23 cellular contexts compared by ENCODE assay signal in the genomic region with DNA sequence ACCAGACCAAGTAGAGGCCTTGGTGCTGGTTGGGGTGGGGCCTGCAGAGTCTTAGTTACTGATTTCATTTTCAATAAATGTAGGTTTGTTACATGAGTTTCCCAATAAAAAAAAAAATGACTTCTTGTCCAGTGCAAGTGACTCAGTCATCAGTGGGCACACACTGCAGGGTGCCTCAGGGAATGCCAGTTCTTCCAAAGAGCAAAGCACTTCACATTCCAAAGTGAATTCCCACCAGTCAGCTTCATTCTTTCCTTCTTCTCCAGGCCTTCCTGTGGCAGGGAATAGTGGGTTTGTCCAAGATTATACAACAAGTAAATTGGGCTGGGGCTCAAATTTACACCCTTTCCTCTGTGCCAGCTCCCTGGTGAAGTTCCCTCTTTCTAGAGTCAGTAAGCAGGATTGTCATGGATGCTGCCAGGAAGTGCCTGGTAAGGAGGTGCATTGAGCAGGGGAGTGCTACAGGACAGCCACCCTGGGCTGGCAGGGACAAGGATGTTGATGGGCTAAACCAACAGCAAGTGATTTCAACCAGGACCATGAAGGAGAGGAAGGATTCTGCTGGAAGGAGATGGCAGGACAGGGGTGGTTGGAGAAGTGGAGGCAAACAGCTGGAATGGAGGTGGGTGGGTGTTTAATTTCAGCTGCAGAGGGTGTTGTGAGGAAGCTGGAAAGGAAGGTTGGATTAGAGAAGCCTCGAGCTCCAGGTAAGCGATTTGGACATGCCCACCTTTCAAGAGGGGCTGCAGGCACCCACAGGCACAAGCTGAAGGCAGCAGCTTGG. TPM values are rescaled to one million over a fixed set of nuclear protein-coding genes. Genes with fewer than 3 reads are reported as not detected.
DNase-seq lines count a peak whose midpoint lies in the region; ATAC-seq and TF ChIP-seq lines count a peak whose summit lies in the region.
"Had no signal": no experiment of that assay in that cellular context is flagged by ENCODE, and none has a peak within 500 bp of the region (broad histone marks: within the 10 kb centered on the region; RNA-seq: fewer than 3 reads in every experiment).

No MANE protein-coding gene starts in this region.

- no TSS peak for BruUV-seq in Calu3 (replicated peaks; lab: Mats Ljungman, UMichigan)

- no peak for DNase-seq in CD4-positive, alpha-beta T cell
- DNase-seq in Calu3 (no peak), neural crest cell (ENCODE audit: low read depth, low spot score) (no peak), NCI-H526 (lab: John Stamatoyannopoulos, UW) (no peak), G401 (ENCODE audit: low spot score) (no peak)
- DNase-seq in activated CD8-positive, alpha-beta memory T cell treated with anti-CD3 and anti-CD28 coated beads, Interleukin-2, amount 50 U/mL, for 48 hours, result peak; percentile 44
- DNase-seq: activated CD4-positive, alpha-beta T cell treated with anti-CD3 and anti-CD28 coated beads, Interleukin-2, amount 10 ng/mL, durations not matched to agents 24 days and 14 days; activated gamma-delta T cell; effector CD4-positive, alpha-beta T cell; left ventricle myocardium inferior; naive thymus-derived CD8-positive, alpha-beta T cell; NCI-H1048; NCI-H1694; NCI-H446 treated with DMSO at 0.1 percent for 48 hours; ovary; T-helper 9 cell had no signal

- in situ Hi-C loops in G401 (cut with HindIII; ENCODE audit: low sequenced_read_pairs), result no loop called here

- H3K9me3 Mint-ChIP-seq in CD4-positive, alpha-beta T cell, result no peaks in the 10 kb centered on the region
- no peaks in the 10 kb centered on the region for H3K9me3 Mint-ChIP-seq in Calu3 (ENCODE audit: low read depth, unreplicated experiment)
- no peaks in the 10 kb centered on the region for H3K9me3 Mint-ChIP-seq in neural crest cell
- H3K9me3 Mint-ChIP-seq: activated CD4-positive, alpha-beta T cell treated with anti-CD3 and anti-CD28 coated beads, Interleukin-2, amount 10 ng/mL, durations not matched to agents 24 days and 14 days; brain; mesothelial cell of epicardium had no signal

- H3K27ac Mint-ChIP-seq in CD4-positive, alpha-beta T cell, result no peak overlapping the region
- H3K27ac Mint-ChIP-seq in Calu3 (ENCODE audit: unreplicated experiment) (peak overlapping the region; percentile 71), neural crest cell (ENCODE audit: unreplicated experiment) (no peak overlapping the region)
- H3K27ac Mint-ChIP-seq: activated CD4-positive, alpha-beta T cell treated with anti-CD3 and anti-CD28 coated beads, Interleukin-2, amount 10 ng/mL, durations not matched to agents 24 days and 14 days; mesothelial cell of epicardium had no signal

- no peaks in the 10 kb centered on the region for H3K27me3 ChIP-seq in CD4-positive, alpha-beta T cell (ENCODE audit: control insufficient read depth, insufficient read depth, low read length)
- H3K27me3 ChIP-seq: ovary, upper lobe of left lung had no signal

- no peak overlapping the region for H3K27ac ChIP-seq in CD4-positive, alpha-beta T cell (ENCODE audit: low read depth, low read length)
- H3K27ac ChIP-seq: C4-2B, epithelial cell of prostate, left ventricle myocardium inferior, ovary, upper lobe of left lung, WERI-Rb-1 had no signal

- no peak for TF ChIP-seq CTCF in CD4-positive, alpha-beta T cell (IDR thresholded peaks at IDR 0.05)
- TF ChIP-seq CTCF in Calu3 (IDR thresholded peaks at IDR 0.05; ENCODE audit: unreplicated experiment) (no peak), neural crest cell (conservative IDR thresholded peaks at IDR 0.05) (no peak)

- peaks cover 3% of the 10 kb centered on the region for H3K27me3 Mint-ChIP-seq in CD4-positive, alpha-beta T cell
- H3K27me3 Mint-ChIP-seq in Calu3 (ENCODE audit: unreplicated experiment) (peaks cover 3% of the 10 kb centered on the region), neural crest cell (ENCODE audit: low read depth) (peaks cover 23% of the 10 kb centered on the region)
- H3K27me3 Mint-ChIP-seq: activated CD4-positive, alpha-beta T cell treated with anti-CD3 and anti-CD28 coated beads, Interleukin-2, amount 10 ng/mL, durations not matched to agents 24 days and 14 days; naive thymus-derived CD8-positive, alpha-beta T cell had no signal

- H3K4me1 Mint-ChIP-seq in CD4-positive, alpha-beta T cell (ENCODE audit: low read depth), result peaks cover 52% of the 10 kb centered on the region
- H3K4me1 Mint-ChIP-seq in Calu3 (ENCODE audit: low read depth, unreplicated experiment) (peaks cover 30% of the 10 kb centered on the region), neural crest cell (peaks cover 33% of the 10 kb centered on the region)

- H3K9me3 ChIP-seq in CD4-positive, alpha-beta T cell (ENCODE audit: control insufficient read depth, low read length), result no peaks in the 10 kb centered on the region
- H3K9me3 ChIP-seq: left ventricle myocardium inferior, ovary, upper lobe of left lung had no signal

- peak overlapping the region; percentile 25 for H3K4me3 Mint-ChIP-seq in CD4-positive, alpha-beta T cell
- H3K4me3 Mint-ChIP-seq in Calu3 (ENCODE audit: low read depth, unreplicated experiment) (no peak overlapping the region), neural crest cell (peak overlapping the region; percentile 74)
- H3K4me3 Mint-ChIP-seq: activated CD4-positive, alpha-beta T cell treated with anti-CD3 and anti-CD28 coated beads, Interleukin-2, amount 10 ng/mL, durations not matched to agents 24 days and 14 days; mesothelial cell of epicardium had no signal

- POLR2A ChIA-PET in CD4-positive, alpha-beta T cell (lab: Charles Lee), result no interaction called here

- intact Hi-C loops in CD4-positive, alpha-beta T cell (cut with DNase I, micrococcal nuclease), result no loop called here
- intact Hi-C loops in Calu3 (cut with micrococcal nuclease; ENCODE audit: unreplicated experiment), result no loop called here

- ATAC-seq in CD4-positive, alpha-beta T cell (ENCODE audit: poor library complexity), result no peak
- ATAC-seq in GM18858 (IDR thresholded peaks at IDR 0.05; ENCODE audit: unreplicated experiment), result no peak
- ATAC-seq: naive thymus-derived CD8-positive, alpha-beta T cell had no signal

- peaks cover 57% of the 10 kb centered on the region for H3K36me3 Mint-ChIP-seq in CD4-positive, alpha-beta T cell (ENCODE audit: low read depth)
- peaks cover 84% of the 10 kb centered on the region for H3K36me3 Mint-ChIP-seq in Calu3 (ENCODE audit: insufficient read depth, unreplicated experiment)
- H3K36me3 Mint-ChIP-seq in neural crest cell (ENCODE audit: low read depth), result peaks cover 7% of the 10 kb centered on the region

- CTCF ChIA-PET in CD4-positive, alpha-beta T cell (lab: Charles Lee), result no interaction called here
- CTCF ChIA-PET in Calu3 (lab: Charles Lee), result interaction anchor here (0.7 kb wide), 1 partner anchor 35 kb away, joined by 5 read pairs; no protein-coding TSS in a partner anchor

RNA-seq across cellular contexts. Expression of a gene that starts 3.7 kb away (rescaled TPM):
- total RNA-seq in CD4-positive, alpha-beta T cell, result 10 to 100 TPM; 31.1 to 33.8 TPM
- total RNA-seq in Calu3 (2022), result 48.8 and 55.7 TPM in 2 replicates
- total RNA-seq in neural crest cell, result 30.0 and 30.1 TPM in 2 replicates
- total RNA-seq in G401 (2014; rRNA removed; shearing (Covaris generic)), result 28.3 and 46.6 TPM in 2 replicates

RNA-seq across cellular contexts. Expression of a gene that starts 4.2 kb away (rescaled TPM):
- total RNA-seq in CD4-positive, alpha-beta T cell, result 10 to 100 TPM; 42.7 to 47.8 TPM
- total RNA-seq in Calu3 (2022) (275 and 294 TPM in 2 replicates), neural crest cell (108 and 113 TPM in 2 replicates)
- 126 and 127 TPM in 2 replicates for total RNA-seq in G401 (2014; rRNA removed; shearing (Covaris generic))

RNA-seq across cellular contexts. Expression of a gene that starts 41.8 kb away (rescaled TPM):
- 100 to 1,000 TPM; 150 to 155 TPM for total RNA-seq in CD4-positive, alpha-beta T cell
- 92.0 and 97.0 TPM in 2 replicates for total RNA-seq in Calu3 (2022)
- 96.3 and 98.4 TPM in 2 replicates for total RNA-seq in neural crest cell
- 29.0 and 45.3 TPM in 2 replicates for total RNA-seq in G401 (2014; rRNA removed; shearing (Covaris generic))
